In the genomic region with DNA sequence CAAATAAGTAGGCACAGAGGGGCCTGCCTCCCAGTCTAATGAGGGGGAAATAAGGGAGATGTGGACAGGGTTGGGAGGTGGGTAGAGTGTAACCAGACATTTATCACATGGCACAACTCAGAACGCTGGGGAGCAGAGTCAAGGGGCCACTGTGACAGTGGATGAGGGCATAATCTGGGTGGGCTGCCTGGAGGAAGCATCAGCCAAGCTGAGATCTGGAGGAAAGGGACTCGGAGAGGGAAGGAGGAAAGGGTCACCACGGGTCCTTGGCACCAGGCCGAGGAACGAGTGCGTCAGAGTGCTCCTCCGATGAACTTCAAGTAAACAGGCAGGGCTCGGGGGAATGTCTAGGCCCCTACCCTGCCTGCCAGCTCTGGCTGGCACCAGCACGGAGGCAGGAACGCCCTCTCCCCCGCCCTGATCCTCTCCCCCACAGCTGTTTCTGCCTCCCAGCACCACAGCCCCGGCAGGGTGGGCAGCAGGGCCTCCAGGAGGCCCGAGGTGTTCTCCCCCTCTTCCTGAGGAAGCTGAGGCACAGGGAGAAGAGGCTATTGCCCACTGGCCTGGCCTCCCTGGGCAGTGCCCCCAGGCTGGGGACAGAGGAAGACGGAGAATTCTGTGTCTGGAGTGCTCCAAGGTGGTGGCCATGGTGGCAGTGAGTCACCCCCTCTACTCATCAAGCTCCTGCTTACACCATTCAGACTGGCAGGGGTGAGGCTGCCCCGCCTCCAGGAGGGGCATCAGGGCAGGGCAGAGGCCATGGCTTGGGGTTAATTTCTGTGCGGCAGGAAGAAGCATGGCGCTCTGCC, we compare ENCODE assay signal across 9 cellular contexts. TPM values are rescaled to one million over a fixed set of nuclear protein-coding genes. Genes with fewer than 3 reads are reported as not detected.
DNase-seq lines count a peak whose midpoint lies in the region; ATAC-seq, FAIRE-seq and TF ChIP-seq lines count a peak whose summit lies in the region.
"Had no signal": no experiment of that assay in that cellular context is flagged by ENCODE, and none has a peak within 500 bp of the region (broad histone marks: within the 10 kb centered on the region; RNA-seq: fewer than 3 reads in every experiment).

No MANE protein-coding gene starts in this region.

- H3K4me1 ChIP-seq in fibroblast of lung (ENCODE audit: control insufficient read depth, extremely low read depth, insufficient read depth, low read length) (peaks cover 40% of the 10 kb centered on the region), skeletal muscle satellite cell (ENCODE audit: control insufficient read depth, insufficient read depth, low read length) (peaks cover 65% of the 10 kb centered on the region)

- CTCF ChIA-PET in RWPE1 (lab: Yijun Ruan, JAX) = no interaction called here

- POLR2A ChIA-PET in RWPE1 (lab: Yijun Ruan, JAX; ENCODE audit: low non-redundant PET) = interaction anchor here (0.6 kb wide), 1 partner anchor 23 kb away, joined by 3 read pairs; no protein-coding TSS in a partner anchor

- FAIRE-seq in H54 (lab: Jason Lieb, UNC) = no peak

- H4K20me1 ChIP-seq in fibroblast of lung (ENCODE audit: control insufficient read depth, extremely low read depth, insufficient read depth, low read length) = no peaks in the 10 kb centered on the region

- H2AFZ ChIP-seq in fibroblast of lung (ENCODE audit: low read length) = no peak overlapping the region

- peak; percentile 33; the same call in 1 of the 2 replicates for TF ChIP-seq POLR2A in H54 (IDR thresholded peaks at IDR 0.05; ENCODE audit: low read depth, low read length)

- H3K4me2 ChIP-seq in fibroblast of lung (ENCODE audit: extremely low read depth, insufficient read depth, low read length) (no peak overlapping the region), skeletal muscle satellite cell (ENCODE audit: low read length) (peak overlapping the region; percentile 80)

- TF ChIP-seq CTCF in RWPE1 (conservative IDR thresholded peaks at IDR 0.05; ENCODE audit: low read depth) = no peak
- no peak for TF ChIP-seq CTCF in fibroblast of lung (conservative IDR thresholded peaks at IDR 0.05 in 1 of 2, IDR thresholded peaks at IDR 0.05 in 1 of 2; ENCODE audit: low read depth in 1 of 2, low read length in 2 of 2)

- H3K9ac ChIP-seq in fibroblast of lung (ENCODE audit: insufficient read depth, low read length) = peak overlapping the region; percentile 41
- peak overlapping the region; percentile 86 for H3K9ac ChIP-seq in skeletal muscle satellite cell (ENCODE audit: low read depth, low read length)

- H3K79me2 ChIP-seq in fibroblast of lung (ENCODE audit: control insufficient read depth, insufficient read depth, low read length) = peaks cover 21% of the 10 kb centered on the region

- H3K9me3 ChIP-seq in fibroblast of lung (ENCODE audit: control insufficient read depth, insufficient read depth, low read depth, low read length) = no peaks in the 10 kb centered on the region
- no peaks in the 10 kb centered on the region for H3K9me3 ChIP-seq in skeletal muscle satellite cell (replicated peaks; ENCODE audit: low read length)

- DNase-seq in H54 (ENCODE audit: insufficient read length, low spot score) (peak; percentile 81), RWPE1 (ENCODE audit: low spot score) (peak; percentile 82), fibroblast of lung (ENCODE audit: low read depth in 2 of 2) (peak; percentile 79 to 94), SIG-M5 treated with dmso at 0.1 percent for 504 hours (lab: John Stamatoyannopoulos, UW; ENCODE audit: unreplicated experiment) (no peak)
- DNase-seq: OCI-M1 had no signal

- H3K27me3 ChIP-seq in fibroblast of lung (ENCODE audit: control insufficient read depth, insufficient read depth, low read length) (no peaks in the 10 kb centered on the region), skeletal muscle satellite cell (ENCODE audit: control insufficient read depth, insufficient read depth, low read length) (no peaks in the 10 kb centered on the region)

- H3K27ac ChIP-seq in RWPE1 (peak overlapping the region; percentile 99), fibroblast of lung (ENCODE audit: insufficient read depth, low read length) (peak overlapping the region; percentile 97)

- H3K36me3 ChIP-seq in fibroblast of lung (ENCODE audit: control insufficient read depth, insufficient read depth, low read length) (peaks cover 6% of the 10 kb centered on the region), skeletal muscle satellite cell (ENCODE audit: insufficient read depth, low read length) (peaks cover 6% of the 10 kb centered on the region)

- ATAC-seq in GM19463 (IDR thresholded peaks at IDR 0.05; ENCODE audit: unreplicated experiment) = no peak
- ATAC-seq in HG02642 (IDR thresholded peaks at IDR 0.05; ENCODE audit: poor library complexity, unreplicated experiment) = no peak
- ATAC-seq in GM18907 (IDR thresholded peaks at IDR 0.05; ENCODE audit: unreplicated experiment) = no peak

- H3K4me3 ChIP-seq in fibroblast of lung (replicated peaks in 1 of 4; ENCODE audit: control extremely low read depth in 1 of 4, insufficient read depth in 1 of 4, low read depth in 3 of 4, low read length in 4 of 4) (peak overlapping the region in 1 of 4 experiments; percentile 14), skeletal muscle satellite cell (ENCODE audit: low read length) (peak overlapping the region; percentile 55)

RNA-seq across cellular contexts. Expression of a gene that starts 4.2 kb away (rescaled TPM):
- 24.9 and 57.6 TPM in 2 replicates for total RNA-seq in fibroblast of lung
- polyA plus RNA-seq in fibroblast of lung = 19.1 and 39.0 TPM in 2 replicates
- polyA plus RNA-seq in fibroblast of lung (2012) = 28.9 and 61.9 TPM in 2 replicates
- 14.7 and 50.0 TPM in 2 replicates for polyA minus RNA-seq in fibroblast of lung (ENCODE audit: low replicate concordance)
- 26.6 and 30.9 TPM in 2 replicates for total RNA-seq in skeletal muscle satellite cell (2012; rRNA removed)

RNA-seq across cellular contexts. Expression of a gene that starts 10.5 kb away (rescaled TPM):
- 20.0 and 20.5 TPM in 2 replicates for total RNA-seq in fibroblast of lung
- polyA plus RNA-seq in fibroblast of lung = 11.5 and 15.7 TPM in 2 replicates
- 10.8 and 17.2 TPM in 2 replicates for polyA plus RNA-seq in fibroblast of lung (2012)
- polyA minus RNA-seq in fibroblast of lung (ENCODE audit: low replicate concordance) = 35.3 and 55.9 TPM in 2 replicates
- total RNA-seq in skeletal muscle satellite cell (2012; rRNA removed) = 18.5 and 22.5 TPM in 2 replicates

RNA-seq across cellular contexts. Expression of a gene that starts 16.1 kb away (rescaled TPM):
- 88.1 and 148 TPM in 2 replicates for total RNA-seq in fibroblast of lung
- 36.3 and 53.5 TPM in 2 replicates for polyA plus RNA-seq in fibroblast of lung
- 146 and 217 TPM in 2 replicates for polyA plus RNA-seq in fibroblast of lung (2012)
- 112 and 143 TPM in 2 replicates for polyA minus RNA-seq in fibroblast of lung (ENCODE audit: low replicate concordance)
- total RNA-seq in skeletal muscle satellite cell (2012; rRNA removed) = 141 and 146 TPM in 2 replicates

RNA-seq across cellular contexts. Expression of a gene that starts 24.5 kb away (rescaled TPM):
- 42.1 and 46.2 TPM in 2 replicates for total RNA-seq in fibroblast of lung
- 24.7 and 26.7 TPM in 2 replicates for polyA plus RNA-seq in fibroblast of lung
- 42.3 and 42.9 TPM in 2 replicates for polyA plus RNA-seq in fibroblast of lung (2012)
- polyA minus RNA-seq in fibroblast of lung (ENCODE audit: low replicate concordance) = 47.1 and 61.2 TPM in 2 replicates
- total RNA-seq in skeletal muscle satellite cell (2012; rRNA removed) = 129 and 182 TPM in 2 replicates
